Comparison of ENCODE assay signal across 8 cellular contexts in genomic region chr9:81689343-81690175, GRCh38.
DNase-seq lines count a peak whose midpoint lies in the region; ATAC-seq and FAIRE-seq lines count a peak whose summit lies in the region.

Gene TLE1, minus strand, starts transcription at chr9:81689547. Its CDS starts 1,307 bp downstream, at chr9:81688240.

- DNase-seq in NCI-H226 (peak; percentile 100), dedifferentiated amniotic fluid mesenchymal stem cell (ENCODE audit: extremely low spot score) (peak; percentile 99)
- peak; percentile 22 to 76 for DNase-seq in activated CD4-positive, alpha-beta T cell treated with anti-CD3 and anti-CD28 coated beads, Interleukin-2, amount 50 U/mL, for 24 hours (ENCODE audit: low read depth in 1 of 2, low spot score in 1 of 2)
- peak; percentile 10 to 51 for DNase-seq in stimulated activated CD4-positive, alpha-beta T cell treated with anti-CD3 and anti-CD28 coated beads, Interleukin-1b, Interleukin-23, amount 100 ng/mL, for 1 hour (ENCODE audit: low read depth in 2 of 2)

- H3K27ac ChIP-seq in layer of hippocampus (ENCODE audit: low read depth, low read length) = peak within 1 kb of the TSS; percentile 91

- peak; percentile 97 for FAIRE-seq in A204.1 (lab: Jason Lieb, UNC)

- ATAC-seq in GM18907 (IDR thresholded peaks at IDR 0.05; ENCODE audit: unreplicated experiment) (peak; percentile 85), HG03175 (IDR thresholded peaks at IDR 0.05; ENCODE audit: unreplicated experiment) (peak; percentile 82)

- no peaks in the 10 kb centered on the region for H3K27me3 ChIP-seq in layer of hippocampus (ENCODE audit: control insufficient read depth, insufficient read depth, low read length)

Comparison
In these comparisons a context has a peak if more than half of its experiments do, and no peak if none do; other contexts are left out.
1. Peak in every context shown above with its lines: DNase-seq, ATAC-seq and H3K27ac ChIP-seq.
2. DNase-seq: peak in every context shown above with its lines; median percentile 100 in NCI-H226; 99 in dedifferentiated amniotic fluid mesenchymal stem cell; 49 in activated CD4-positive, alpha-beta T cell treated with anti-CD3 and anti-CD28 coated beads, Interleukin-2, amount 50 U/mL, for 24 hours; 30 in stimulated activated CD4-positive, alpha-beta T cell treated with anti-CD3 and anti-CD28 coated beads, Interleukin-1b, Interleukin-23, amount 100 ng/mL, for 1 hour.